In the genomic region with DNA sequence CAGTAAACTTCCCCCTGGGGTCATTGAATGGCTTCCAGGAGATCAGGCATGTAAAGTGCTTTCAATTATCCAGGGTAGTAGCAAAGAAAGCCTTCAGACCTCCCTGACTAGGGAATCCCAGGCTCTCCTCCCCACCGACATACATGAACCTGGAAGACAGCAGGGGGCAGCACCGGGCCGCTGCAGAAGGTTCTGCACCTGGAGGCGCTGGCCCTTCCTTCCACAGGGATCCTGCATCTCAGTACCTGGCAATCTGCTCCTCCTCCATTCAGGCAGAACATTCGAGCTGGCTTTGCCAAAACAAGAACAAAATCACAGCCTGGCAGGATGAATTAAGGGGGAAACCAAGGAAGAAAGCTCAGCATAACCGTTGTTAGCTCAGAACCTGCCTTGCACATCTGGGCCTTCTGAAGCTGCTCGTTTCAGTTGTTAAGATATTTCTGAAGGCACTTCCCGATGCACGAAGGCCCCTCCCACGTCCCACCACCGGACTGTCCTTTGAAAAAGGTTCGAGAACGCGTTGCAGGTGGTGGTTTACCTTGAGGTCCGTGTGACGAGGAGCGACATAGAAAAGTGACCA, we compare ENCODE assay signal across 8 cellular contexts.
A peak's percentile ranks its signal among the peaks of the same experiment; 100 is the strongest.
DNase-seq lines count a peak whose midpoint lies in the region; ATAC-seq and TF ChIP-seq lines count a peak whose summit lies in the region.

No MANE protein-coding gene starts in this region.

- no peak overlapping the region for H3K27ac Mint-ChIP-seq in progenitor cell of endocrine pancreas

- peak; percentile 25 for DNase-seq in AG08395 (ENCODE audit: low spot score)
- peak; percentile 24 for DNase-seq in GM12865 (ENCODE audit: low read depth)
- peak; percentile 73 for DNase-seq in progenitor cell of endocrine pancreas (ENCODE audit: low spot score, unreplicated experiment)
- DNase-seq in NCI-H1436 (lab: John Stamatoyannopoulos, UW) = no peak
- no peak for DNase-seq in activated CD8-positive, alpha-beta memory T cell treated with anti-CD3 and anti-CD28 coated beads, Interleukin-2, amount 50 U/mL, for 48 hours

- H3K9me2 ChIP-seq in OCI-LY1 (ENCODE audit: low read depth, low read length) = no peaks in the 10 kb centered on the region

- H3K9me3 ChIP-seq in OCI-LY1 (ENCODE audit: low read length) = no peaks in the 10 kb centered on the region

- no peak overlapping the region for H3K4me3 Mint-ChIP-seq in progenitor cell of endocrine pancreas (ENCODE audit: low read depth)

- ATAC-seq in esophagus mucosa = peak; percentile 73
- no peak for ATAC-seq in activated CD4-positive, CD25-positive, alpha-beta regulatory T cell treated with anti-CD3 and anti-CD28 coated beads, Interleukin-2, amount 50 U/mL, for 24 hours

- peak; percentile 54 for TF ChIP-seq CTCF in GM12865 (IDR thresholded peaks at IDR 0.05; ENCODE audit: insufficient read depth, low read depth, low read length, missing control alignments)
- peak; percentile 72 for TF ChIP-seq CTCF in OCI-LY1 (IDR thresholded peaks at IDR 0.05; ENCODE audit: low read length)
- TF ChIP-seq CTCF in progenitor cell of endocrine pancreas (IDR thresholded peaks at IDR 0.05; ENCODE audit: unreplicated experiment) = peak; percentile 87

- no peaks in the 10 kb centered on the region for H3F3A ChIP-seq in OCI-LY1 (ENCODE audit: insufficient read depth, low read length)

- no peak overlapping the region for H2AFZ ChIP-seq in OCI-LY1 (ENCODE audit: low read length)

- H3K4me1 ChIP-seq in OCI-LY1 (ENCODE audit: insufficient read depth, low read length, severe bottlenecking) = no peaks in the 10 kb centered on the region

- no peaks in the 10 kb centered on the region; the same call in 1 of the 2 replicates for H3K27me3 ChIP-seq in OCI-LY1 (ENCODE audit: insufficient read depth, low read length)

- H3K36me3 ChIP-seq in OCI-LY1 (ENCODE audit: insufficient read depth, low read length) = no peaks in the 10 kb centered on the region

- H3K4me2 ChIP-seq in OCI-LY1 (ENCODE audit: low read length) = no peak overlapping the region

- H3K4me3 ChIP-seq in GM12865 (ENCODE audit: low read depth, low read length) (no peak overlapping the region), OCI-LY1 (ENCODE audit: low read depth, low read length, poor library complexity, severe bottlenecking) (no peak overlapping the region)

- no peaks in the 10 kb centered on the region for H3K36me3 Mint-ChIP-seq in progenitor cell of endocrine pancreas (ENCODE audit: insufficient read depth)

- H3K27me3 Mint-ChIP-seq in progenitor cell of endocrine pancreas = peaks cover 12% of the 10 kb centered on the region

- no peaks in the 10 kb centered on the region for H3K9me3 Mint-ChIP-seq in progenitor cell of endocrine pancreas (ENCODE audit: low read depth)

- no peaks in the 10 kb centered on the region for H4K20me1 ChIP-seq in OCI-LY1 (ENCODE audit: insufficient read depth, low read length)

- no peaks in the 10 kb centered on the region for H3K79me2 ChIP-seq in OCI-LY1 (ENCODE audit: insufficient read depth, low read length)

- no peak overlapping the region for H3K27ac ChIP-seq in OCI-LY1 (ENCODE audit: low read depth, low read length, poor library complexity, severe bottlenecking)

- no peaks in the 10 kb centered on the region for H3K4me1 Mint-ChIP-seq in progenitor cell of endocrine pancreas (ENCODE audit: low read depth)

- H3K9ac ChIP-seq in OCI-LY1 (ENCODE audit: low read length) = no peak overlapping the region

Comparison
In these comparisons a context has a peak if more than half of its experiments do, and no peak if none do; other contexts are left out.
1. DNase-seq: peak in AG08395 (single experiment), GM12865 (single experiment) and progenitor cell of endocrine pancreas (single experiment); none in NCI-H1436 (single experiment) and activated CD8-positive, alpha-beta memory T cell treated with anti-CD3 and anti-CD28 coated beads, Interleukin-2, amount 50 U/mL, for 48 hours (single experiment).
2. Peak in every context shown above with its lines, with median percentiles within 50 percentile points of each other: CTCF ChIP-seq.